8 cellular contexts compared by ENCODE assay signal in the genomic region with DNA sequence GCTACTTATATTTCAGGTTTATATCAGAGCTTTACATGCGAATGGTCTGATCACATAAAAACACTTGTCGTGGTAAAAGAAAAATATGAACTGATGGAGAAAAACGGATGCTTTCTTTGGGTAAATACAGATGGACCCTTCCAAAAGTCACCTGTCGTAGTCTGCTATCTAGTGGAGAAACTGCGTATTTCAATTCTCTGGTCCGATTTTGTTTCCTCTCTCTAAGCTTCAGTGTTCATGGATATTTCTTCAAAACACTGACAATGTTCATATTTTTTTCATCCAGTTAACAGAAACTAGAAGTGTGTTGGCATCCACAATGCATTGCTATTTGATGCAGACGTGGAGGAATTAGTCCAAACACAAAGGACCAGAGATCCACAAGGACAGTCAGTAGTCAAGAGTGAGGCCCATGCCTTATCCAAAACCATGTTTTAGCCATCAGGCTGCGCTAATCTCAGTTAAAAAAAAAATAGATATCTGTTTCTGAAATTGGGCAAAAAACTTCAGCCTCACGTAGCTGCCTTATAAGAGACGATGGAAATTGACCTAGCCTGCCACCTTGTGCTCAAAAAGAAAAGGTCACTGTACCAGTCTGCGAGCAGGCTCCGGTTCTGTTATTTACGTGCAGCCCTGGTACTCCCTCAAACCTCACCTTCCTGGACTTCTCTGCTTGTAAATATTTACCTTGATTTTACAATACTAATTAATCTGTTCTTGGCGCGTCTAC. TPM values are rescaled to one million over a fixed set of nuclear protein-coding genes. Genes with fewer than 3 reads are reported as not detected.
DNase-seq lines count a peak whose midpoint lies in the region; ATAC-seq, FAIRE-seq and TF ChIP-seq lines count a peak whose summit lies in the region.

No MANE protein-coding gene starts in this region.

- H3K4me3 Mint-ChIP-seq in activated B cell treated with CpG ODN at 0.5 μM for 24 hours, result no peak overlapping the region

- ATAC-seq in HG02852 (IDR thresholded peaks at IDR 0.05; ENCODE audit: unreplicated experiment), result peak; percentile 91
- peak; percentile 70 for ATAC-seq in activated B cell treated with CpG ODN at 0.5 μM for 24 hours (ENCODE audit: low read depth)

- H3K27ac ChIP-seq in testis, result no peak overlapping the region

- no peaks in the 10 kb centered on the region for H3K36me3 ChIP-seq in testis (ENCODE audit: low read depth, missing control alignments)

- FAIRE-seq in GM12892 (lab: Jason Lieb, UNC), result peak; percentile 67

- POLR2A ChIA-PET in AG04449 (lab: Yijun Ruan, JAX), result interaction anchor here (1.0 kb wide), 1 partner anchor 363 kb away, joined by 5 read pairs; no protein-coding TSS in a partner anchor
- POLR2A ChIA-PET in activated B cell treated with CpG ODN at 0.5 μM for 24 hours (lab: Charles Lee), result no interaction called here

- H3K4me3 ChIP-seq in AG04449 (ENCODE audit: low read depth, low read length) (no peak overlapping the region), testis (no peak overlapping the region)

- H3K4me1 ChIP-seq in testis, result no peaks in the 10 kb centered on the region

- no peaks in the 10 kb centered on the region for H3K9me3 ChIP-seq in testis

- CTCF ChIA-PET in AG04449 (lab: Yijun Ruan, JAX), result interaction anchor here (0.6 to 13.1 kb wide), 59 partner anchors 8 to 973 kb away, joined by 3 to 348 read pairs (median 5); a partner anchor contains a TSS
- CTCF ChIA-PET in activated B cell treated with CpG ODN at 0.5 μM for 24 hours (lab: Charles Lee), result interaction anchor here (0.8 to 2.1 kb wide), 11 partner anchors 10 to 472 kb away, joined by 3 to 13 read pairs (median 4); a partner anchor contains a TSS

- intact Hi-C loops in activated B cell treated with CpG ODN at 0.5 μM for 24 hours (cut with micrococcal nuclease) (loop anchor here (1.0 to 10.0 kb wide), 3 partner anchors 169 to 1354 kb away; no protein-coding TSS in a partner anchor), testis (cut with DNase I; ENCODE audit: low total_unique reads) (no loop called here)

- no peaks in the 10 kb centered on the region for H3K27me3 ChIP-seq in testis

- DNase-seq in AG04449 (ENCODE audit: low read depth, low spot score) (no peak), GM12892 (ENCODE audit: insufficient read length) (no peak), NCI-H2029 treated with DMSO at 0.1 percent for 48 hours (lab: John Stamatoyannopoulos, UW) (peak; percentile 25), activated B cell treated with CpG ODN at 0.5 μM for 24 hours (no peak), epidermal melanocyte (ENCODE audit: insufficient read length, low spot score) (peak; percentile 54), middle frontal gyrus (ENCODE audit: extremely low spot score, low spot score) (peak; percentile 50), testis (peak; percentile 77)

- 32 to 37% methylated on average over 15 of the region's 15 CpGs for WGBS in testis, 2 donors

- H3K36me3 Mint-ChIP-seq in activated B cell treated with CpG ODN at 0.5 μM for 24 hours (ENCODE audit: low read depth), result no peaks in the 10 kb centered on the region

- TF ChIP-seq CTCF in AG04449 (IDR thresholded peaks at IDR 0.05; ENCODE audit: insufficient read depth, low read length, missing control alignments) (peak; percentile 60), activated B cell treated with CpG ODN at 0.5 μM for 24 hours (IDR thresholded peaks at IDR 0.05) (no peak), testis (IDR thresholded peaks at IDR 0.05) (peak; percentile 31 to 45 (median 36))

- H3K27ac Mint-ChIP-seq in activated B cell treated with CpG ODN at 0.5 μM for 24 hours, result no peak overlapping the region

- peaks cover 5% of the 10 kb centered on the region for H3K4me1 Mint-ChIP-seq in activated B cell treated with CpG ODN at 0.5 μM for 24 hours

- no peaks in the 10 kb centered on the region for H3K9me3 Mint-ChIP-seq in activated B cell treated with CpG ODN at 0.5 μM for 24 hours

- no peak for TF ChIP-seq POLR2A in GM12892 (IDR thresholded peaks at IDR 0.05; ENCODE audit: low read depth, low read length)
- no peak for TF ChIP-seq POLR2A in testis (IDR thresholded peaks at IDR 0.05)

- H3K27me3 Mint-ChIP-seq in activated B cell treated with CpG ODN at 0.5 μM for 24 hours, result peaks cover 12% of the 10 kb centered on the region

RNA-seq across cellular contexts. Expression of a gene that starts 16.0 kb away (rescaled TPM):
- polyA plus RNA-seq in GM12892 (2012; ENCODE audit: missing spikeins), result not detected
- total RNA-seq in activated B cell treated with CpG ODN at 0.5 μM for 24 hours (not detected in 2 replicates), testis (not detected)
- polyA plus RNA-seq in testis (ENCODE audit: insufficient read depth, low read depth, low replicate concordance), result not detected

RNA-seq across cellular contexts. Expression of a gene that starts 49.4 kb away (rescaled TPM):
- polyA plus RNA-seq in GM12892 (2012; ENCODE audit: missing spikeins), result not detected
- not detected in 2 replicates for total RNA-seq in activated B cell treated with CpG ODN at 0.5 μM for 24 hours
- total RNA-seq in testis, result not detected
- not detected for polyA plus RNA-seq in testis (ENCODE audit: insufficient read depth, low read depth, low replicate concordance)

Comparison
In these comparisons a context has a peak if more than half of its experiments do, and no peak if none do; other contexts are left out.
1. DNase-seq: peak in NCI-H2029 treated with DMSO at 0.1 percent for 48 hours (single experiment), epidermal melanocyte (single experiment), middle frontal gyrus (single experiment) and testis (single experiment); none in AG04449 (single experiment), GM12892 (single experiment) and activated B cell treated with CpG ODN at 0.5 μM for 24 hours (single experiment).